In genomic region chr16:68800257-68800875, GRCh38 we compare ENCODE assay signal across 8 cellular contexts. TPM values are rescaled to one million over a fixed set of nuclear protein-coding genes. Genes with fewer than 3 reads are reported as not detected.
DNase-seq lines count a peak whose midpoint lies in the region; ATAC-seq and TF ChIP-seq lines count a peak whose summit lies in the region.

No MANE protein-coding gene starts in this region.

- POLR2A ChIA-PET in CD8-positive, alpha-beta memory T cell (lab: Charles Lee): no interaction called here

- in situ Hi-C loops in astrocyte of the cerebellum (cut with HindIII; ENCODE audit: low sequenced_read_pairs): no loop called here

- H3K9me3 ChIP-seq in CD8-positive, alpha-beta memory T cell (ENCODE audit: low read length): no peaks in the 10 kb centered on the region
- no peaks in the 10 kb centered on the region for H3K9me3 ChIP-seq in MG63

- peaks cover 0 to 2% of the 10 kb centered on the region in 2 donors for H3K27me3 Mint-ChIP-seq in CD8-positive, alpha-beta memory T cell
- peaks cover 0 to 6% (median 2%) of the 10 kb centered on the region in 3 donors for H3K27me3 Mint-ChIP-seq in immature natural killer cell (ENCODE audit: low read depth in 3 of 3)

- CTCF ChIA-PET in CD8-positive, alpha-beta memory T cell (lab: Charles Lee): interaction anchor here (0.9 to 1.4 kb wide), 4 partner anchors 89 to 272 kb away, joined by 3 read pairs; no protein-coding TSS in a partner anchor

- DNase-seq in CD8-positive, alpha-beta memory T cell: peak in 3 of 5 donors; percentile 39 to 56 (median 41)
- DNase-seq in MG63 (peak; percentile 55), SKM-1 (lab: John Stamatoyannopoulos, UW; ENCODE audit: unreplicated experiment) (peak; percentile 38), astrocyte of the cerebellum (ENCODE audit: low read depth) (peak; percentile 89), immature natural killer cell (peak; percentile 24 to 30 (median 29)), NK-92 (lab: John Stamatoyannopoulos, UW; ENCODE audit: unreplicated experiment) (no peak)
- peak; percentile 45 for DNase-seq in stimulated activated CD4-positive, alpha-beta T cell treated with anti-CD3 and anti-CD28 coated beads, Interleukin-1b, Interleukin-23, amount 100 ng/mL, for 48 hours

- H3K36me3 Mint-ChIP-seq in CD8-positive, alpha-beta memory T cell: peaks cover 0 to 1% (median 0%) of the 10 kb centered on the region in 3 donors
- no peaks in the 10 kb centered on the region for H3K36me3 Mint-ChIP-seq in immature natural killer cell

- no peak overlapping the region for H3K4me3 Mint-ChIP-seq in CD8-positive, alpha-beta memory T cell
- H3K4me3 Mint-ChIP-seq in immature natural killer cell: no peak overlapping the region

- ATAC-seq in GM19467 (IDR thresholded peaks at IDR 0.05; ENCODE audit: unreplicated experiment): peak; percentile 58

- no peak overlapping the region for H3K27ac ChIP-seq in CD8-positive, alpha-beta memory T cell (ENCODE audit: low read depth, low read length)

- no peaks in the 10 kb centered on the region for H3K27me3 ChIP-seq in CD8-positive, alpha-beta memory T cell (ENCODE audit: insufficient read depth, low read length, poor library complexity, severe bottlenecking)
- H3K27me3 ChIP-seq in MG63: no peaks in the 10 kb centered on the region

- no peaks in the 10 kb centered on the region for H3K9me3 Mint-ChIP-seq in CD8-positive, alpha-beta memory T cell
- H3K9me3 Mint-ChIP-seq in immature natural killer cell: no peaks in the 10 kb centered on the region

- no peaks in the 10 kb centered on the region for H3K36me3 ChIP-seq in CD8-positive, alpha-beta memory T cell (ENCODE audit: insufficient read depth, low read length)
- H3K36me3 ChIP-seq in MG63: no peaks in the 10 kb centered on the region

- H3K27ac Mint-ChIP-seq in CD8-positive, alpha-beta memory T cell: peak overlapping the region in 1 of 8 donors; percentile 7
- H3K27ac Mint-ChIP-seq in immature natural killer cell: no peak overlapping the region

- H3K4me3 ChIP-seq in CD8-positive, alpha-beta memory T cell (ENCODE audit: low read length): no peak overlapping the region
- H3K4me3 ChIP-seq in MG63 (no peak overlapping the region), astrocyte of the cerebellum (ENCODE audit: low read depth, low read length) (no peak overlapping the region)

- peaks cover 0 to 4% (median 0%) of the 10 kb centered on the region in 3 donors for H3K4me1 Mint-ChIP-seq in CD8-positive, alpha-beta memory T cell
- no peaks in the 10 kb centered on the region for H3K4me1 Mint-ChIP-seq in immature natural killer cell

- H3K4me1 ChIP-seq in CD8-positive, alpha-beta memory T cell (ENCODE audit: insufficient read depth, low read length): no peaks in the 10 kb centered on the region

- TF ChIP-seq CTCF in astrocyte of the cerebellum (IDR thresholded peaks at IDR 0.05; ENCODE audit: low read depth, low read length, missing control alignments): peak; percentile 91

RNA-seq across cellular contexts. Expression of gene TANGO6, which starts 43.0 kb away (rescaled TPM):
- 10 to 100 TPM; 28.9 to 30.3 TPM for total RNA-seq in CD8-positive, alpha-beta memory T cell
- 19.5 TPM for polyA plus RNA-seq in CD8-positive, alpha-beta memory T cell
- total RNA-seq in MG63 (2014; rRNA removed; shearing (Covaris generic); ENCODE audit: low replicate concordance): 10.8 and 17.3 TPM in 2 replicates
- polyA plus RNA-seq in immature natural killer cell: 10 to 100 TPM in 2 of 3 donors, 1 to 10 TPM in 1; 8.2 to 16.9 (median 11.5) TPM
